ENCODE assay signal across 9 cellular contexts in the genomic region with DNA sequence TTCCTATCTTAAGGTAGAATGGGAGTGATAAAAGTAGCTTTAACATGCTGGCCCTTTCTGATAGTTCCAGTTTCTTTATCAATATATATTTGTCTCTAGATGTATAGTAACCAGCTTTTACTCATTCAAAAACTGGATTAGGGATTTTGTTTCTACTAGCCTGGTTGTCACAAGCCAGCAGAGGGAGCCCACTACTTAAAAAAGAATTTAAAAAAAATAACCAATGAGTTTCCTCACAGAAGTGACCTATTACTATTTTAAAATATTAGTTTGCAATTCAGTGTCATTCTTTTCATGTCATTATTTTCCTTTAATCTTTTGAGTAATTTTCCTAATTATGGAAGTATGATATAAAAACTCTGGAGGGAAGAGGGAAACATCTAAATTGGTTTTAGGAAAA.
DNase-seq lines count a peak whose midpoint lies in the region; ATAC-seq, FAIRE-seq and TF ChIP-seq lines count a peak whose summit lies in the region.
"Had no signal": no experiment of that assay in that cellular context is flagged by ENCODE, and none has a peak within 500 bp of the region (broad histone marks: within the 10 kb centered on the region; RNA-seq: fewer than 3 reads in every experiment).

No MANE protein-coding gene starts in this region.

- CTCF ChIA-PET in BJ (lab: Yijun Ruan, JAX) (interaction anchor here (0.7 kb wide), 1 partner anchor 63 kb away, joined by 4 read pairs; no protein-coding TSS in a partner anchor), HepG2 (lab: Yijun Ruan, JAX; ENCODE audit: low intra/inter-chr PET ratio, low total read pairs) (interaction anchor here (1.4 kb wide), 1 partner anchor 984 kb away, joined by 6 read pairs; no protein-coding TSS in a partner anchor)

- no peaks in the 10 kb centered on the region for H3K9me3 ChIP-seq in HepG2 (ENCODE audit: low read length)

- in situ Hi-C loops in GM13977 (cut with MboI; ENCODE audit: low pct_unique_long_range_greater_than_20kb, low sequenced_read_pairs, unreplicated experiment) (loop anchor here (25.0 kb wide), 1 partner anchor 278 kb away; no protein-coding TSS in a partner anchor), HepG2 (cut with HindIII; ENCODE audit: extremely low pct_ligation_motif_present, low pct_unique_long_range_greater_than_20kb) (no loop called here)

- POLR2A ChIA-PET in BJ (lab: Charles Lee): no interaction called here
- POLR2A ChIA-PET in HepG2 (lab: Yijun Ruan, JAX): no interaction called here

- no peaks in the 10 kb centered on the region for H3K9me3 Mint-ChIP-seq in brain
- H3K9me3 Mint-ChIP-seq: naive B cell had no signal

- H3K4me1 ChIP-seq in HepG2 (ENCODE audit: insufficient read depth, low read length): peaks cover 17% of the 10 kb centered on the region

- H3K36me3 ChIP-seq in BJ (ENCODE audit: control insufficient read depth, insufficient read depth, low read length) (no peaks in the 10 kb centered on the region), HepG2 (replicated peaks in 1 of 2; ENCODE audit: control insufficient read depth in 1 of 2, insufficient read depth in 2 of 2, low read length in 2 of 2) (no peaks in the 10 kb centered on the region)

- no peak for TF ChIP-seq POLR2A in HepG2 (IDR thresholded peaks at IDR 0.05; ENCODE audit: insufficient read depth in 1 of 2, low read depth in 2 of 2, low read length in 2 of 2)

- ATAC-seq in HepG2 (no peak; the same call in 2 of the 3 replicates), GM21619 (IDR thresholded peaks at IDR 0.05; ENCODE audit: unreplicated experiment) (no peak), HG03378 (IDR thresholded peaks at IDR 0.05; ENCODE audit: unreplicated experiment) (no peak)

- H2AFZ ChIP-seq in HepG2 (ENCODE audit: low read length): no peak overlapping the region

- no peak for TF ChIP-seq EP300 in HepG2 (IDR thresholded peaks at IDR 0.05; ENCODE audit: low read depth in 2 of 2, low read length in 2 of 2)
- no peak for TF ChIP-seq EP300 in HepG2 (CRISPR knock-in tag; IDR thresholded peaks at IDR 0.05; ENCODE audit: borderline replicate concordance)

- no peak overlapping the region for H3K27ac ChIP-seq in HepG2 (ENCODE audit: extremely low read length, insufficient read depth, low read length)

- H3K27me3 ChIP-seq in BJ (ENCODE audit: control insufficient read depth, insufficient read depth, low read length) (no peaks in the 10 kb centered on the region), HepG2 (ENCODE audit: control insufficient read depth in 1 of 2, insufficient read depth in 2 of 2, low read length in 2 of 2) (no peaks in the 10 kb centered on the region)

- peaks cover 15% of the 10 kb centered on the region for H3K36me3 Mint-ChIP-seq in brain

- no peak for FAIRE-seq in HepG2 (lab: Jason Lieb, UNC)

- peak; percentile 25; the same call in 1 of the 2 replicates for TF ChIP-seq RAD21 in HepG2 (CRISPR knock-in tag; IDR thresholded peaks at IDR 0.05)

- H3K4me2 ChIP-seq in HepG2 (ENCODE audit: low read depth, low read length): no peak overlapping the region

- H3K27me3 Mint-ChIP-seq in brain: no peaks in the 10 kb centered on the region
- H3K27me3 Mint-ChIP-seq: naive B cell had no signal

- H4K20me1 ChIP-seq in HepG2 (ENCODE audit: insufficient read depth, low read length): no peaks in the 10 kb centered on the region

- peak; percentile 68 for TF ChIP-seq CTCF in BJ (IDR thresholded peaks at IDR 0.05; ENCODE audit: insufficient read depth, low read depth, low read length)
- TF ChIP-seq CTCF in GM13977 (IDR thresholded peaks at IDR 0.05; ENCODE audit: extremely low read depth, insufficient read depth, missing control alignments): peak; percentile 48
- TF ChIP-seq CTCF in brain (conservative IDR thresholded peaks at IDR 0.05): peak; percentile 77 to 82
- peak; percentile 44 for TF ChIP-seq CTCF in HepG2 (CRISPR knock-in tag; IDR thresholded peaks at IDR 0.05)

- no peaks in the 10 kb centered on the region for H3K79me2 ChIP-seq in HepG2 (ENCODE audit: insufficient read depth, low read length)

- no peak overlapping the region for H3K9ac ChIP-seq in HepG2 (ENCODE audit: insufficient read depth, low read depth, low read length)

- DNase-seq in BJ (ENCODE audit: low read depth): no peak
- DNase-seq in GM13977 (ENCODE audit: low spot score): peak; percentile 52
- peak; percentile 62 for DNase-seq in NCI-H2227 (lab: John Stamatoyannopoulos, UW; ENCODE audit: unreplicated experiment)
- peak; percentile 36 for DNase-seq in HepG2 (ENCODE audit: low spot score)
- DNase-seq in NCI-H226: no peak
- DNase-seq: naive B cell had no signal

- H3K4me1 Mint-ChIP-seq in brain: no peaks in the 10 kb centered on the region

- H3K4me3 Mint-ChIP-seq in brain: no peak overlapping the region
- H3K4me3 Mint-ChIP-seq: naive B cell had no signal

- H3K4me3 ChIP-seq in BJ (ENCODE audit: low read depth, low read length) (no peak overlapping the region), HepG2 (replicated peaks in 1 of 3; ENCODE audit: insufficient read depth in 1 of 3, low read depth in 2 of 3, low read length in 3 of 3) (no peak overlapping the region)

- intact Hi-C loops in HepG2 (cut with micrococcal nuclease; ENCODE audit: unreplicated experiment): loop anchor here (1.0 to 5.0 kb wide), 4 partner anchors 82 to 492 kb away; no protein-coding TSS in a partner anchor

- no peak overlapping the region for H3K27ac Mint-ChIP-seq in brain
- H3K27ac Mint-ChIP-seq: naive B cell had no signal

- BruUV-seq in HepG2 (replicated peaks; lab: Mats Ljungman, UMichigan): no TSS peak

TF ChIP-seq in HepG2, 621 proteins besides CTCF, POLR2A, EP300 and RAD21:
- TF ChIP-seq ZNF749 (CRISPR knock-in tag; IDR thresholded peaks at IDR 0.05; ENCODE audit: borderline replicate concordance): no peak
- TF ChIP-seq ARNT (IDR thresholded peaks at IDR 0.05): no peak
- TF ChIP-seq ZNF260 (CRISPR knock-in tag; IDR thresholded peaks at IDR 0.05; ENCODE audit: borderline replicate concordance, low read depth): no peak
- TF ChIP-seq SMC3 (IDR thresholded peaks at IDR 0.05; ENCODE audit: low read length): peak; percentile 49; the same call in 1 of the 2 replicates
- peak; percentile 64 for TF ChIP-seq STAG1 (CRISPR knock-in tag; IDR thresholded peaks at IDR 0.05)
- TF ChIP-seq EED (CRISPR knock-in tag; IDR thresholded peaks at IDR 0.05): no peak
- no peak for TF ChIP-seq AKAP8 (CRISPR knock-in tag; IDR thresholded peaks at IDR 0.05)
- no peak for TF ChIP-seq JUNB (CRISPR knock-in tag; IDR thresholded peaks at IDR 0.05; ENCODE audit: borderline replicate concordance)
- TF ChIP-seq, protein P1, sequence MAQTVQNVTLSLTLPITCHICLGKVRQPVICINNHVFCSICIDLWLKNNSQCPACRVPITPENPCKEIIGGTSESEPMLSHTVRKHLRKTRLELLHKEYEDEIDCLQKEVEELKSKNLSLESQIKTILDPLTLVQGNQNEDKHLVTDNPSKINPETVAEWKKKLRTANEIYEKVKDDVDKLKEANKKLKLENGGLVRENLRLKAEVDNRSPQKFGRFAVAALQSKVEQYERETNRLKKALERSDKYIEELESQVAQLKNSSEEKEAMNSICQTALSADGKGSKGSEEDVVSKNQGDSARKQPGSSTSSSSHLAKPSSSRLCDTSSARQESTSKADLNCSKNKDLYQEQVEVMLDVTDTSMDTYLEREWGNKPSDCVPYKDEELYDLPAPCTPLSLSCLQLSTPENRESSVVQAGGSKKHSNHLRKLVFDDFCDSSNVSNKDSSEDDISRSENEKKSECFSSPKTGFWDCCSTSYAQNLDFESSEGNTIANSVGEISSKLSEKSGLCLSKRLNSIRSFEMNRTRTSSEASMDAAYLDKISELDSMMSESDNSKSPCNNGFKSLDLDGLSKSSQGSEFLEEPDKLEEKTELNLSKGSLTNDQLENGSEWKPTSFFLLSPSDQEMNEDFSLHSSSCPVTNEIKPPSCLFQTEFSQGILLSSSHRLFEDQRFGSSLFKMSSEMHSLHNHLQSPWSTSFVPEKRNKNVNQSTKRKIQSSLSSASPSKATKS (CRISPR knock-in tag; IDR thresholded peaks at IDR 0.05): no peak
- no peak for TF ChIP-seq SATB2 (CRISPR knock-in tag; IDR thresholded peaks at IDR 0.05)
- no peak for TF ChIP-seq TBL1XR1 (IDR thresholded peaks at IDR 0.05; ENCODE audit: borderline replicate concordance, low read length, partially characterized antibody)

Comparison
In these comparisons a context has a peak if more than half of its experiments do, and no peak if none do; other contexts are left out.
1. DNase-seq: peak in GM13977 (single experiment), NCI-H2227 (single experiment) and HepG2 (single experiment); none in BJ (single experiment) and NCI-H226 (single experiment).
2. Peak in every context shown above with its lines, with median percentiles within 50 percentile points of each other: CTCF ChIP-seq.